Comparison of ENCODE assay signal across 21 cellular contexts in the genomic region with DNA sequence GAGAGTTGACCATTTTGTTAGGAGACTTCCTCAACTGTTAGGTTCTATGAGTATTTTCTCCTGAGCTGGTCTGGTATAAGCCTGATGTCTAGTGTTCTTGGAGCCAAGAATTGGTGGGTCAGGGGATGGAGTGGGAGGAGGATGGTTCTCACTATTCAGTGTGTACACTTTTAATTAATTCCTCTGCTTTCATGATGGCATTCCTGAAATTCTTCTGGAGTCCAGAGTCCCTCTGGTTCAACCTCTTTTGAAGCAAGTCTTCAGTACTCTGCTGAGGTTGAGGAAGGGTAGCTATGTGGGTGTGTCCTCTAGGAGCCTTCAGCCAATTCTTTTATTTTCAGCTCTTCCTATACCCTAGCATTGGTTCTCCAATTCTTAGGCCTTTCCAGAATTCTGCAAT.
A peak's percentile ranks its signal among the peaks of the same experiment; 100 is the strongest.
DNase-seq lines count a peak whose midpoint lies in the region; ATAC-seq and TF ChIP-seq lines count a peak whose summit lies in the region.
"Had no signal": no experiment of that assay in that cellular context is flagged by ENCODE, and none has a peak within 500 bp of the region (broad histone marks: within the 10 kb centered on the region; RNA-seq: fewer than 3 reads in every experiment).

No MANE protein-coding gene starts in this region.

- H3K4me3 ChIP-seq in IMR-90 (ENCODE audit: insufficient read depth, low read depth, low read length): no peak overlapping the region
- no peak overlapping the region for H3K4me3 ChIP-seq in retinal pigment epithelial cell (ENCODE audit: low read length)
- H3K4me3 ChIP-seq: A549; BLaER1 treated with 17β-estradiol and CSF1 and Interleukin-3, amounts not matched to agents 10 nM and 100 nM; GM12878; GM23338 had no signal

- H2AFZ ChIP-seq in IMR-90 (replicated peaks; ENCODE audit: low read length, poor library complexity): no peak overlapping the region
- H2AFZ ChIP-seq: GM23338 had no signal

- POLR2A ChIA-PET in IMR-90 (lab: Charles Lee; ENCODE audit: unreplicated experiment): no interaction called here

- H3K27ac ChIP-seq in IMR-90 (ENCODE audit: insufficient read depth, low read length) (no peak overlapping the region), caudate nucleus (ENCODE audit: low read depth, low read length) (peak overlapping the region; percentile 2)
- H3K27ac ChIP-seq: A549; BLaER1 treated with 17β-estradiol and CSF1 and Interleukin-3, amounts not matched to agents 10 nM and 100 nM had no signal

- H4K5ac ChIP-seq in IMR-90 (ENCODE audit: low read depth, low read length): no peak overlapping the region

- no peaks in the 10 kb centered on the region for H3K9me3 ChIP-seq in IMR-90 (ENCODE audit: control insufficient read depth, insufficient read depth, low read length)
- H3K9me3 ChIP-seq: A549; BE2C; BLaER1 treated with 17β-estradiol and CSF1 and Interleukin-3, amounts not matched to agents 10 nM and 100 nM had no signal

- ATAC-seq in IMR-90 (ENCODE audit: low read depth): 0 out of 2 replicates have a peak, but pooled peaks have one; percentile 21
- ATAC-seq: A549, GM12878, GM23338 had no signal

- no peaks in the 10 kb centered on the region for H4K20me1 ChIP-seq in IMR-90 (ENCODE audit: insufficient read depth, low read length)
- H4K20me1 ChIP-seq: BLaER1 treated with 17β-estradiol and CSF1 and Interleukin-3, amounts not matched to agents 10 nM and 100 nM had no signal

- H3K36me3 ChIP-seq in IMR-90 (ENCODE audit: control insufficient read depth, insufficient read depth, low read length): no peaks in the 10 kb centered on the region
- H3K36me3 ChIP-seq: BE2C; BLaER1 treated with 17β-estradiol and CSF1 and Interleukin-3, amounts not matched to agents 10 nM and 100 nM had no signal

- H2BK5ac ChIP-seq in IMR-90 (ENCODE audit: low read depth, low read length, poor library complexity, severe bottlenecking): no peak overlapping the region

- no peak overlapping the region for H3K4ac ChIP-seq in IMR-90 (ENCODE audit: low read depth, low read length)

- CTCF ChIA-PET in IMR-90 (lab: Yijun Ruan, JAX): interaction anchor here (1.2 to 1.4 kb wide), 2 partner anchors 12 to 190 kb away, joined by 3 read pairs; no protein-coding TSS in a partner anchor

- TF ChIP-seq RAD21 in IMR-90 (IDR thresholded peaks at IDR 0.05; ENCODE audit: low read length): no peak

- H2AK9ac ChIP-seq in IMR-90 (replicated peaks; ENCODE audit: low read depth, low read length, poor library complexity): no peak overlapping the region

- H2AK5ac ChIP-seq in IMR-90 (ENCODE audit: low read depth, low read length): no peak overlapping the region

- H3K27me3 ChIP-seq in IMR-90 (ENCODE audit: control insufficient read depth, insufficient read depth, low read length): peaks cover 2% of the 10 kb centered on the region; the same call in 1 of the 2 replicates
- H3K27me3 ChIP-seq: BE2C; BLaER1 treated with 17β-estradiol and CSF1 and Interleukin-3, amounts not matched to agents 10 nM and 100 nM had no signal

- no TSS peak for BruUV-seq in IMR-90 (replicated peaks; lab: Mats Ljungman, UMichigan)

- dilution Hi-C loops in IMR-90 (cut with HindIII; ENCODE audit: low sequenced_read_pairs, unreplicated experiment): no loop called here

- H3K9ac ChIP-seq in IMR-90 (ENCODE audit: low read depth, low read length): no peak overlapping the region
- H3K9ac ChIP-seq: BLaER1 treated with 17β-estradiol and CSF1 and Interleukin-3, amounts not matched to agents 10 nM and 100 nM had no signal

- H3K4me2 ChIP-seq in IMR-90 (ENCODE audit: low read depth, low read length): no peak overlapping the region
- H3K4me2 ChIP-seq: A549; BLaER1 treated with 17β-estradiol and CSF1 and Interleukin-3, amounts not matched to agents 10 nM and 100 nM; GM23338 had no signal

- H3K9me1 ChIP-seq in IMR-90 (ENCODE audit: insufficient read depth, low read length): no peaks in the 10 kb centered on the region

- no peaks in the 10 kb centered on the region for H3K4me1 ChIP-seq in IMR-90 (ENCODE audit: control insufficient read depth, insufficient read depth, low read length)
- H3K4me1 ChIP-seq: A549; BE2C; BLaER1 treated with 17β-estradiol and CSF1 and Interleukin-3, amounts not matched to agents 10 nM and 100 nM had no signal

- no peak overlapping the region for H3K18ac ChIP-seq in IMR-90 (ENCODE audit: low read depth, low read length)

- H4K8ac ChIP-seq in IMR-90 (ENCODE audit: low read depth in 2 of 2, low read length in 2 of 2): no peak overlapping the region

- H2BK15ac ChIP-seq in IMR-90 (ENCODE audit: low read depth, low read length): no peak overlapping the region

- no peak overlapping the region for H3K14ac ChIP-seq in IMR-90 (replicated peaks; ENCODE audit: low read depth, low read length)

- no peak for TF ChIP-seq POLR2A in IMR-90 (IDR thresholded peaks at IDR 0.05; ENCODE audit: low read depth, low read length)

- in situ Hi-C loops in IMR-90 (cut with MboI; ENCODE audit: low sequenced_read_pairs): no loop called here
- in situ Hi-C loops in KBM-7 (cut with MboI; ENCODE audit: low pct_unique_long_range_greater_than_20kb, low sequenced_read_pairs): loop anchor here (25.0 kb wide), 2 partner anchors 178 to 353 kb away; no protein-coding TSS in a partner anchor

- intact Hi-C loops in IMR-90 (cut with micrococcal nuclease): no loop called here

- no peak overlapping the region for H2BK120ac ChIP-seq in IMR-90 (ENCODE audit: low read depth, low read length)

- H3K79me1 ChIP-seq in IMR-90 (ENCODE audit: low read depth in 1 of 2, low read length in 2 of 2): no peaks in the 10 kb centered on the region

- no peak overlapping the region for H4K91ac ChIP-seq in IMR-90 (ENCODE audit: insufficient read depth, low read depth, low read length)

- no peak overlapping the region for H2BK20ac ChIP-seq in IMR-90 (ENCODE audit: low read depth, low read length)

- no peak for TF ChIP-seq CTCF in IMR-90 (conservative IDR thresholded peaks at IDR 0.05; ENCODE audit: low read depth, low read length)
- TF ChIP-seq CTCF in retinal pigment epithelial cell (conservative IDR thresholded peaks at IDR 0.05; ENCODE audit: low read depth, low read length): no peak

- H3K23ac ChIP-seq in IMR-90 (ENCODE audit: low read depth, low read length): no peak overlapping the region

- H3K56ac ChIP-seq in IMR-90 (ENCODE audit: extremely low read depth, insufficient read depth, low read length): no peak overlapping the region

- no peak for DNase-seq in IMR-90
- no peak for DNase-seq in caudate nucleus (lab: John Stamatoyannopoulos, UW)
- DNase-seq in left kidney (ENCODE audit: low read depth, low spot score): peak; percentile 22
- DNase-seq in retinal pigment epithelial cell (ENCODE audit: low read depth): peak; percentile 10
- no peak for DNase-seq in GDM1 (lab: John Stamatoyannopoulos, UW)
- DNase-seq in KBM-7: no peak
- no peak for DNase-seq in T-helper 9 cell
- no peak for DNase-seq in NCI-H1417 (lab: John Stamatoyannopoulos, UW)
- DNase-seq: 8988T; ACHN; AML-193; BE2C; Calu3; CD4-positive, alpha-beta T cell; CD8-positive, alpha-beta memory T cell; DND-41; HCEC 1CT had no signal

TF ChIP-seq in IMR-90, 13 proteins besides CTCF, POLR2A, EP300 and RAD21:
- no peak for TF ChIP-seq NFE2L2 (IDR thresholded peaks at IDR 0.05; ENCODE audit: low read depth, low read length)
- TF ChIP-seq, protein P1, sequence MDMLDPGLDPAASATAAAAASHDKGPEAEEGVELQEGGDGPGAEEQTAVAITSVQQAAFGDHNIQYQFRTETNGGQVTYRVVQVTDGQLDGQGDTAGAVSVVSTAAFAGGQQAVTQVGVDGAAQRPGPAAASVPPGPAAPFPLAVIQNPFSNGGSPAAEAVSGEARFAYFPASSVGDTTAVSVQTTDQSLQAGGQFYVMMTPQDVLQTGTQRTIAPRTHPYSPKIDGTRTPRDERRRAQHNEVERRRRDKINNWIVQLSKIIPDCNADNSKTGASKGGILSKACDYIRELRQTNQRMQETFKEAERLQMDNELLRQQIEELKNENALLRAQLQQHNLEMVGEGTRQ (IDR thresholded peaks at IDR 0.05; ENCODE audit: low read depth, low read length): no peak
- TF ChIP-seq MAFK (IDR thresholded peaks at IDR 0.05; ENCODE audit: low read depth, low read length): no peak
- no peak for TF ChIP-seq ELK1 (IDR thresholded peaks at IDR 0.05; ENCODE audit: borderline replicate concordance, low read depth, low read length)
- no peak for TF ChIP-seq SMC3 (IDR thresholded peaks at IDR 0.05; ENCODE audit: low read depth, low read length)
- TF ChIP-seq FOS (IDR thresholded peaks at IDR 0.05; ENCODE audit: low read depth, low read length): no peak
- TF ChIP-seq RFX5 (IDR thresholded peaks at IDR 0.05; ENCODE audit: low read depth, low read length): no peak
- TF ChIP-seq MXI1 (IDR thresholded peaks at IDR 0.05; ENCODE audit: borderline replicate concordance, low read depth, low read length): no peak
- TF ChIP-seq MAZ (IDR thresholded peaks at IDR 0.05; ENCODE audit: borderline replicate concordance, low read depth, low read length): no peak
- TF ChIP-seq BHLHE40 (IDR thresholded peaks at IDR 0.05; ENCODE audit: low read depth, low read length): no peak
- no peak for TF ChIP-seq RCOR1 (IDR thresholded peaks at IDR 0.05; ENCODE audit: insufficient replicate concordance, low read length)
- TF ChIP-seq CHD1 (IDR thresholded peaks at IDR 0.05; ENCODE audit: low read depth, low read length): no peak
- TF ChIP-seq CEBPB (IDR thresholded peaks at IDR 0.05; ENCODE audit: low read depth, low read length): no peak
TF ChIP-seq in IMR-90: peak in this region for 0.

Comparison
In these comparisons a context has a peak if more than half of its experiments do, and no peak if none do; other contexts are left out.
1. DNase-seq: peak in left kidney (single experiment) and retinal pigment epithelial cell (single experiment); none in IMR-90 (single experiment), caudate nucleus (0 of 61), GDM1 (single experiment), KBM-7 (single experiment), T-helper 9 cell (single experiment) and NCI-H1417 (0 of 3).